Comparison of ENCODE assay signal across 21 cellular contexts in genomic region chr5:161009194-161009593, GRCh38.
"Had no signal": no experiment of that assay in that cellular context is flagged by ENCODE, and none has a peak within 500 bp of the region (broad histone marks: within the 10 kb centered on the region; RNA-seq: fewer than 3 reads in every experiment).

No MANE protein-coding gene starts in this region.

- H3K4me3 ChIP-seq: coronary artery, pancreas, right lobe of liver, thoracic aorta, tibial nerve, upper lobe of right lung, uterus had no signal

- H3K4me1 Mint-ChIP-seq: naive thymus-derived CD4-positive, alpha-beta T cell; nephron progenitor cell; stimulated activated naive B cell treated with anti-CD40 and anti-IgM and Interleukin-4, amounts not matched to agents 10 μg/mL and 1 μg/mL and 100 μg/mL, for 72 hours had no signal

- H3K4me3 Mint-ChIP-seq: effector memory CD8-positive, alpha-beta T cell; naive thymus-derived CD4-positive, alpha-beta T cell; nephron progenitor cell; stimulated activated naive B cell treated with anti-CD40 and anti-IgM and Interleukin-4, amounts not matched to agents 10 μg/mL and 1 μg/mL and 100 μg/mL, for 72 hours; stimulated activated naive CD8-positive, alpha-beta T cell treated with anti-CD3 and anti-CD28 coated beads, Interleukin-15, Interleukin-2, amounts not matched to agents 100 ng/mL and 50 ng/mL, for 24 hours had no signal

- H3K4me1 ChIP-seq: pancreas, right lobe of liver, tibial nerve, upper lobe of right lung, uterus had no signal

- H3K27ac ChIP-seq: coronary artery, neutrophil, pancreas, right lobe of liver, thoracic aorta, tibial nerve, upper lobe of right lung, uterus had no signal

- H3K27me3 ChIP-seq: neutrophil, pancreas, right lobe of liver, tibial nerve, upper lobe of right lung, uterus had no signal

- H3K27ac Mint-ChIP-seq: effector memory CD8-positive, alpha-beta T cell; naive thymus-derived CD4-positive, alpha-beta T cell; nephron progenitor cell; stimulated activated naive B cell treated with anti-CD40 and anti-IgM and Interleukin-4, amounts not matched to agents 10 μg/mL and 1 μg/mL and 100 μg/mL, for 72 hours; stimulated activated naive CD8-positive, alpha-beta T cell treated with anti-CD3 and anti-CD28 coated beads, Interleukin-15, Interleukin-2, amounts not matched to agents 100 ng/mL and 50 ng/mL, for 24 hours had no signal

- ATAC-seq: effector memory CD8-positive, alpha-beta T cell; left lobe of liver; naive thymus-derived CD4-positive, alpha-beta T cell; pancreas; right lobe of liver; stimulated activated naive B cell treated with anti-CD40 and anti-IgM and Interleukin-4, amounts not matched to agents 10 μg/mL and 1 μg/mL and 100 μg/mL, for 72 hours; upper lobe of right lung had no signal

- H3K36me3 ChIP-seq: neutrophil, pancreas, right lobe of liver, thoracic aorta, tibial nerve, upper lobe of right lung, uterus had no signal

- DNase-seq: effector memory CD8-positive, alpha-beta T cell; hippocampal formation; kidney; mesenchymal stem cell; midbrain; naive thymus-derived CD4-positive, alpha-beta T cell; nephron progenitor cell; pancreas; right lobe of liver; small intestine; stimulated activated CD4-positive, alpha-beta T cell treated with anti-CD3 and anti-CD28 coated beads, Interleukin-15, amount 100 ng/mL, for 24 hours; stimulated activated CD4-positive, alpha-beta T cell treated with anti-CD3 and anti-CD28 coated beads, Interleukin-2, amount 100 ng/mL, for 48 hours; stimulated activated naive B cell treated with anti-CD40 and anti-IgM and Interleukin-4, amounts not matched to agents 10 μg/mL and 1 μg/mL and 100 μg/mL, for 72 hours; upper lobe of right lung; uterus had no signal

- H3K27me3 Mint-ChIP-seq: stimulated activated naive CD8-positive, alpha-beta T cell treated with anti-CD3 and anti-CD28 coated beads, Interleukin-15, Interleukin-2, amounts not matched to agents 100 ng/mL and 50 ng/mL, for 24 hours had no signal

- H3K9me3 ChIP-seq: neutrophil, pancreas, right lobe of liver, thoracic aorta, upper lobe of right lung, uterus had no signal
